ENCODE assay signal across 8 cellular contexts in the genomic region with DNA sequence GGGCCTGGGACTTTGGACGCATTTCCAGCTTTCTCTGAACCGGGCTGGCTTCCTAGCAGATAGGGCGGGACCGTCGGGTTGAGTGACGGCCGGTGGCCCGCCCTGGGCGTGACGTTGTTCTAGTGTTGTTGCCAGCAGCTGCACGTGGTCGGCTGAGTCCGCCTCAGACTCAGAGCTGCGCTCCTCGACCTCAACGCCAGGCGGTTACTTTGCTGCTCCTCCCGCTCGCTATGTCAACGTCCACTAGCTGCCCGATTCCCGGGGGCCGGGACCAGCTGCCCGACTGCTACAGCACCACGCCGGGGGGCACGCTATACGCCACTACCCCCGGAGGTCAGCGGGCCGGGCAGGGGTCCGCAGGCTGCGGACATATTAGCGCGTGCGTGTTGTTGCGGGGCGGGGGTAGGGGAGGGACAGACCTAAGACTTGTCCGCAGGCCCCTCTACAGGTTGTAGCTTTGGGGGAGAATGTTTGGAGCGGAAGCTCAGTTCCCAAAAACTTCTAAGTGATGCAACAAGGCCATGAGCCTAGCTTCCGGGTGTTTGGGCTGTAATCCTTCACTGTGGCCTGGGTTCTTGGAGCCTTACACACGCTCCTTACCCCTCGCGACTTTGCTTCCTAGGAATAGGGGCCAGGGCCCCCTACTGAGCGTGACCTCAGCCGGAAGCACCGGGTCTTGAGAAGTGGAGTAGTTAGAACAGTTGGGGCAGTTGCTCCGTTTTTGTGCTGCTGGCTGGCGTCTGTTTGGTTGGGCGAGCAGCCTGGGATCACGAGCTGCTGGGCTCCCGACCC. TPM values are rescaled to one million over a fixed set of nuclear protein-coding genes. Genes with fewer than 3 reads are reported as not detected.
DNase-seq lines count a peak whose midpoint lies in the region; ATAC-seq and TF ChIP-seq lines count a peak whose summit lies in the region.

A gene (plus strand): TSS at position 155 of the 792 bp plus-strand sequence. CDS start 76 bp downstream, at position 231.

- no peak within 1 kb of the TSS for H2BK5ac ChIP-seq in trophoblast cell (ENCODE audit: low read depth, low read length, poor library complexity)

- peak within 1 kb of the TSS; percentile 80 for H3K4me2 ChIP-seq in SU-DHL-6 (ENCODE audit: low read depth, low read length, poor library complexity, severe bottlenecking)
- peak within 1 kb of the TSS; percentile 94 for H3K4me2 ChIP-seq in trophoblast cell (ENCODE audit: low read length)

- ATAC-seq in GM21723 (IDR thresholded peaks at IDR 0.05; ENCODE audit: unreplicated experiment) (peak; percentile 98), heart left ventricle (peak; percentile 90 to 96 (median 94))

- H3K18ac ChIP-seq in trophoblast cell (ENCODE audit: low read length): no peak within 1 kb of the TSS

- H3K4me3 ChIP-seq in SU-DHL-6 (ENCODE audit: insufficient read depth, low read length, poor library complexity, severe bottlenecking) (peak within 1 kb of the TSS; percentile 48), heart left ventricle (peak within 1 kb of the TSS; percentile 25 to 65 (median 54)), trophoblast cell (ENCODE audit: low read depth, low read length) (peak within 1 kb of the TSS; percentile 56), tibial artery (peak within 1 kb of the TSS; percentile 58 to 80)

- H3K9me3 ChIP-seq in SU-DHL-6 (ENCODE audit: insufficient read depth, low read length) (no peaks in the 10 kb centered on the region), heart left ventricle (no peaks in the 10 kb centered on the region), trophoblast cell (ENCODE audit: insufficient read depth, low read depth, low read length) (no peaks in the 10 kb centered on the region), tibial artery (no peaks in the 10 kb centered on the region)

- no peak within 1 kb of the TSS for H2AK5ac ChIP-seq in trophoblast cell (ENCODE audit: low read length)

- no peaks in the 10 kb centered on the region for H3K9me2 ChIP-seq in SU-DHL-6 (replicated peaks; ENCODE audit: insufficient read depth, low read length)

- peak within 1 kb of the TSS; percentile 7 for H3K14ac ChIP-seq in trophoblast cell (ENCODE audit: low read length)

- H2AFZ ChIP-seq in SU-DHL-6 (ENCODE audit: low read depth, low read length, severe bottlenecking) (peak within 1 kb of the TSS; percentile 20), trophoblast cell (ENCODE audit: insufficient read depth, low read length, poor library complexity) (no peak within 1 kb of the TSS)

- H3K4me1 ChIP-seq in heart left ventricle: peaks cover 14 to 50% (median 43%) of the 10 kb centered on the region in 12 donors
- H3K4me1 ChIP-seq in trophoblast cell (ENCODE audit: control insufficient read depth in 1 of 2, insufficient read depth in 2 of 2, low read length in 2 of 2): peaks cover 10 to 16% of the 10 kb centered on the region in 2 experiments
- peaks cover 13 to 28% (median 25%) of the 10 kb centered on the region in 4 donors for H3K4me1 ChIP-seq in tibial artery

- H3K36me3 ChIP-seq in SU-DHL-6 (ENCODE audit: low read length) (0 out of 2 replicates have a peak, but pooled peaks cover 1% of the 10 kb centered on the region), heart left ventricle (peaks cover 0 to 66% (median 53%) of the 10 kb centered on the region in 9 donors), trophoblast cell (ENCODE audit: control insufficient read depth in 1 of 2, insufficient read depth in 2 of 2, low read length in 2 of 2) (peaks cover 23 to 33% of the 10 kb centered on the region in 2 experiments), tibial artery (peaks cover 12 to 57% (median 48%) of the 10 kb centered on the region in 3 donors)

- H4K8ac ChIP-seq in trophoblast cell (ENCODE audit: low read depth, low read length): no peak within 1 kb of the TSS

- peak; percentile 69 for DNase-seq in DMS153 treated with DMSO at 0.1 percent for 48 hours (lab: John Stamatoyannopoulos, UW; ENCODE audit: unreplicated experiment)
- peak; percentile 93 to 95 for DNase-seq in Kasumi-1 (lab: John Stamatoyannopoulos, UW)
- peak; percentile 97 to 98 (median 98) for DNase-seq in heart left ventricle
- DNase-seq in trophoblast cell: peak; percentile 95 to 98
- DNase-seq in tibial artery: peak; percentile 97 to 99

- H4K20me1 ChIP-seq in SU-DHL-6 (ENCODE audit: low read depth, low read length): no peaks in the 10 kb centered on the region

- no peak within 1 kb of the TSS for H2BK120ac ChIP-seq in trophoblast cell (ENCODE audit: insufficient read depth, low read length, poor library complexity)

- H3K79me2 ChIP-seq in SU-DHL-6 (ENCODE audit: insufficient read depth, low read length): 0 out of 2 replicates have a peak, but pooled peaks cover 1% of the 10 kb centered on the region
- no peaks in the 10 kb centered on the region for H3K79me2 ChIP-seq in trophoblast cell (ENCODE audit: control insufficient read depth, insufficient read depth, low read length, poor library complexity)

- peak in 1 of 2 donors; percentile 83 for TF ChIP-seq POLR2A in heart left ventricle (IDR thresholded peaks at IDR 0.05)

- H4K91ac ChIP-seq in trophoblast cell (ENCODE audit: low read depth, low read length): no peak within 1 kb of the TSS

- H3K27ac ChIP-seq in SU-DHL-6 (ENCODE audit: low read depth, low read length): peak within 1 kb of the TSS; percentile 70
- peak within 1 kb of the TSS; percentile 70 for H3K27ac ChIP-seq in adipose tissue (ENCODE audit: low read depth, low read length)
- peak within 1 kb of the TSS; percentile 83 to 98 (median 94) for H3K27ac ChIP-seq in heart left ventricle
- no peak within 1 kb of the TSS for H3K27ac ChIP-seq in trophoblast cell (ENCODE audit: low read depth, low read length)
- peak within 1 kb of the TSS; percentile 93 to 99 for H3K27ac ChIP-seq in tibial artery

- H3K9ac ChIP-seq in SU-DHL-6 (ENCODE audit: low read length): peak within 1 kb of the TSS; percentile 58
- H3K9ac ChIP-seq in trophoblast cell (ENCODE audit: low read length): peak within 1 kb of the TSS; percentile 14

- intact Hi-C loops in heart left ventricle (cut with DNase I): loop anchor here in 9 of 10 donors (1.0 to 5.0 kb wide), 6 partner anchors 17 to 160 kb away; a partner anchor contains a TSS
- intact Hi-C loops in tibial artery (cut with DNase I; ENCODE audit: low total_unique reads): loop anchor here (5.0 to 10.0 kb wide), 2 partner anchors 100 to 147 kb away; a partner anchor contains a TSS

- H3F3A ChIP-seq in SU-DHL-6 (ENCODE audit: insufficient read depth): peaks cover 11% of the 10 kb centered on the region; the same call in 1 of the 2 replicates

- H3K27me3 ChIP-seq in SU-DHL-6 (ENCODE audit: low read length): no peaks in the 10 kb centered on the region
- no peaks in the 10 kb centered on the region for H3K27me3 ChIP-seq in heart left ventricle
- H3K27me3 ChIP-seq in trophoblast cell (ENCODE audit: insufficient read depth, low read length): no peaks in the 10 kb centered on the region
- H3K27me3 ChIP-seq in tibial artery: no peaks in the 10 kb centered on the region

- TF ChIP-seq CTCF in SU-DHL-6 (IDR thresholded peaks at IDR 0.05; ENCODE audit: insufficient read depth, low read length, poor library complexity, severe bottlenecking) (no peak), heart left ventricle (IDR thresholded peaks at IDR 0.05) (peak; percentile 35 to 81 (median 56)), tibial artery (IDR thresholded peaks at IDR 0.05) (peak; percentile 69 to 93)

- WGBS in adipose tissue, 3 donors: 1 to 4% (median 1%) methylated on average over 52 of the region's 52 CpGs
- 0 to 3% (median 2%) methylated on average over 20 to 52 of the region's 52 CpGs for WGBS in heart left ventricle, 4 donors
- no CpG with 5 or more reads among the region's 52 CpGs for WGBS in trophoblast cell (ENCODE audit: extremely low coverage, insufficient coverage, insufficient read length)

- no peak within 1 kb of the TSS for H2BK12ac ChIP-seq in trophoblast cell (ENCODE audit: low read length)

- H3K4ac ChIP-seq in trophoblast cell (ENCODE audit: low read depth, low read length): no peak within 1 kb of the TSS

- no peaks in the 10 kb centered on the region for H3K79me1 ChIP-seq in trophoblast cell (ENCODE audit: low read length)

- H4K12ac ChIP-seq in trophoblast cell (ENCODE audit: low read depth, low read length): peak within 1 kb of the TSS; percentile 15

- H3K23ac ChIP-seq in trophoblast cell (ENCODE audit: low read length): no peak within 1 kb of the TSS

RNA-seq across cellular contexts. Expression of the gene that starts here (rescaled TPM):
- polyA plus RNA-seq in adipose tissue (10 to 100 TPM; 32.4 to 75.8 (median 40.6) TPM), heart left ventricle (10 to 100 TPM in 1 of 2 donors, 1 to 10 TPM in 1; 8.5 to 33.3 TPM)
- total RNA-seq in heart left ventricle: 10 to 100 TPM in 6 of 9 donors, 1 to 10 TPM in 3; 4.7 to 34.9 (median 14.6) TPM
- polyA plus RNA-seq in trophoblast cell (2013): 9.4 and 10.7 TPM in 2 replicates
